Comparison of ENCODE assay signal across 25 cellular contexts in genomic region chr14:92360666-92361370, GRCh38.
"Had no signal": no experiment of that assay in that cellular context is flagged by ENCODE, and none has a peak within 500 bp of the region (broad histone marks: within the 10 kb centered on the region; RNA-seq: fewer than 3 reads in every experiment).

No MANE protein-coding gene starts in this region.

- H3K27ac ChIP-seq: adrenal gland, coronary artery, neural progenitor cell, sigmoid colon, thoracic aorta, WERI-Rb-1 had no signal

- H3K36me3 ChIP-seq: adrenal gland, neural progenitor cell, sigmoid colon, thoracic aorta, WERI-Rb-1 had no signal

- H3K9ac ChIP-seq: neural progenitor cell had no signal

- H2AFZ ChIP-seq: neural progenitor cell had no signal

- H3K9me3 ChIP-seq: adrenal gland, sigmoid colon, thoracic aorta had no signal

- H3K4me3 Mint-ChIP-seq: activated CD4-positive, alpha-beta T cell treated with anti-CD3 and anti-CD28 coated beads, Interleukin-2, amount 10 ng/mL, durations not matched to agents 7 days and 5 days; activated CD8-positive, alpha-beta T cell treated with anti-CD3 and anti-CD28 coated beads, Interleukin-2, amount 10 ng/mL, durations not matched to agents 7 days and 5 days; activated naive CD8-positive, alpha-beta T cell; activated T-helper 17 cell treated with anti-CD3 and anti-CD28 coated beads, Interleukin-2, amount 50 U/mL, for 72 hours; central memory CD8-positive, alpha-beta T cell; mesothelial cell of epicardium; naive thymus-derived CD8-positive, alpha-beta T cell; neural progenitor cell; stimulated activated naive B cell treated with anti-CD40 and anti-IgM and Interleukin-4, amounts not matched to agents 10 μg/mL and 1 μg/mL and 100 μg/mL, for 72 hours; type B pancreatic cell had no signal

- H3K4me2 ChIP-seq: neural progenitor cell, smooth muscle cell had no signal

- H3K4me1 Mint-ChIP-seq: activated CD4-positive, alpha-beta T cell treated with anti-CD3 and anti-CD28 coated beads, Interleukin-2, amount 10 ng/mL, durations not matched to agents 7 days and 5 days; central memory CD8-positive, alpha-beta T cell; mesothelial cell of epicardium; stimulated activated naive B cell treated with anti-CD40 and anti-IgM and Interleukin-4, amounts not matched to agents 10 μg/mL and 1 μg/mL and 100 μg/mL, for 72 hours had no signal

- H3K36me3 Mint-ChIP-seq: activated naive CD8-positive, alpha-beta T cell; mesothelial cell of epicardium; naive thymus-derived CD8-positive, alpha-beta T cell; neural progenitor cell; stimulated activated naive B cell treated with anti-CD40 and anti-IgM and Interleukin-4, amounts not matched to agents 10 μg/mL and 1 μg/mL and 100 μg/mL, for 72 hours; type B pancreatic cell had no signal

- H3K4me3 ChIP-seq: adrenal gland, coronary artery, neural progenitor cell, sigmoid colon, smooth muscle cell, thoracic aorta had no signal

- H3K27ac Mint-ChIP-seq: activated CD4-positive, alpha-beta T cell treated with anti-CD3 and anti-CD28 coated beads, Interleukin-2, amount 10 ng/mL, durations not matched to agents 7 days and 5 days; activated CD8-positive, alpha-beta T cell treated with anti-CD3 and anti-CD28 coated beads, Interleukin-2, amount 10 ng/mL, durations not matched to agents 7 days and 5 days; activated naive CD8-positive, alpha-beta T cell; activated T-helper 17 cell treated with anti-CD3 and anti-CD28 coated beads, Interleukin-2, amount 50 U/mL, for 72 hours; mesothelial cell of epicardium; naive thymus-derived CD8-positive, alpha-beta T cell; neural progenitor cell; stimulated activated naive B cell treated with anti-CD40 and anti-IgM and Interleukin-4, amounts not matched to agents 10 μg/mL and 1 μg/mL and 100 μg/mL, for 72 hours; type B pancreatic cell had no signal

- H3K9me3 Mint-ChIP-seq: activated CD4-positive, alpha-beta T cell treated with anti-CD3 and anti-CD28 coated beads, Interleukin-2, amount 10 ng/mL, durations not matched to agents 7 days and 5 days; activated T-helper 17 cell treated with anti-CD3 and anti-CD28 coated beads, Interleukin-2, amount 50 U/mL, for 72 hours; central memory CD8-positive, alpha-beta T cell; mesothelial cell of epicardium; naive thymus-derived CD8-positive, alpha-beta T cell; stimulated activated naive B cell treated with anti-CD40 and anti-IgM and Interleukin-4, amounts not matched to agents 10 μg/mL and 1 μg/mL and 100 μg/mL, for 72 hours; type B pancreatic cell had no signal

- H3K4me1 ChIP-seq: adrenal gland, neural progenitor cell, sigmoid colon had no signal

- ATAC-seq: activated CD8-positive, alpha-beta T cell treated with anti-CD3 and anti-CD28 coated beads, Interleukin-2, amount 10 ng/mL, durations not matched to agents 7 days and 5 days; activated T-helper 17 cell treated with anti-CD3 and anti-CD28 coated beads, Interleukin-2, amount 50 U/mL, for 72 hours; left ventricle myocardium superior; naive thymus-derived CD8-positive, alpha-beta T cell; stimulated activated naive B cell treated with anti-CD40 and anti-IgM and Interleukin-4, amounts not matched to agents 10 μg/mL and 1 μg/mL and 100 μg/mL, for 72 hours had no signal

- H3K27me3 ChIP-seq: neural progenitor cell had no signal

- DNase-seq: activated CD4-positive, alpha-beta T cell treated with anti-CD3 and anti-CD28 coated beads, Interleukin-2, amount 10 ng/mL, durations not matched to agents 7 days and 5 days; activated CD4-positive, CD25-positive, alpha-beta regulatory T cell treated with anti-CD3 and anti-CD28 coated beads, Interleukin-2, amount 50 U/mL, for 72 hours; activated CD8-positive, alpha-beta T cell treated with anti-CD3 and anti-CD28 coated beads, Interleukin-2, amount 10 ng/mL, durations not matched to agents 7 days and 5 days; activated naive CD4-positive, alpha-beta T cell; erythroblast; foreskin melanocyte; left ventricle myocardium superior; mammary epithelial cell; naive thymus-derived CD8-positive, alpha-beta T cell; sigmoid colon; stimulated activated CD4-positive, alpha-beta T cell treated with anti-CD3 and anti-CD28 coated beads, Interleukin-15, amount 100 ng/mL, for 24 hours; stimulated activated CD8-positive, alpha-beta memory T cell treated with anti-CD3 and anti-CD28 coated beads, Interleukin-4, amount 100 ng/mL, for 48 hours; stimulated activated naive B cell treated with anti-CD40 and anti-IgM and Interleukin-4, amounts not matched to agents 10 μg/mL and 1 μg/mL and 100 μg/mL, for 72 hours; T-helper 1 cell; WERI-Rb-1 had no signal
